Comparison of ENCODE assay signal across 22 cellular contexts in genomic region chr2:164766931-164767330, GRCh38.
A peak's percentile ranks its signal among the peaks of the same experiment; 100 is the strongest.
DNase-seq lines count a peak whose midpoint lies in the region; ATAC-seq, FAIRE-seq and TF ChIP-seq lines count a peak whose summit lies in the region.
"Had no signal": no experiment of that assay in that cellular context is flagged by ENCODE, and none has a peak within 500 bp of the region (broad histone marks: within the 10 kb centered on the region; RNA-seq: fewer than 3 reads in every experiment).

No MANE protein-coding gene starts in this region.

- FAIRE-seq in small intestine (lab: Jason Lieb, UNC), result peak; percentile 47
- FAIRE-seq: A549, G401.6, GM12892 had no signal

- DNase-seq in amniotic epithelial cell (ENCODE audit: low read depth) (peak; percentile 41), left lobe of liver (ENCODE audit: low spot score) (no peak), right lobe of liver (no peak), small intestine (no peak), NCI-H2107 (lab: John Stamatoyannopoulos, UW) (no peak), DMS79 (lab: John Stamatoyannopoulos, UW) (no peak)
- DNase-seq: 8988T; ACHN; BE2C; Calu3; CD4-positive, alpha-beta memory T cell; COR-L47; DMS53; DND-41; H9 had no signal

- H3K9me3 ChIP-seq in right lobe of liver (no peaks in the 10 kb centered on the region), small intestine (ENCODE audit: control insufficient read depth, low read depth) (no peaks in the 10 kb centered on the region)
- H3K9me3 ChIP-seq: A549; BE2C; BLaER1 treated with 17β-estradiol and CSF1 and Interleukin-3, amounts not matched to agents 10 nM and 100 nM had no signal

- intact Hi-C loops in right lobe of liver (cut with DNase I), result no loop called here

- H3K4me3 ChIP-seq in right lobe of liver, result no peak overlapping the region
- no peak overlapping the region for H3K4me3 ChIP-seq in small intestine (ENCODE audit: low read depth in 1 of 2, low read length in 2 of 2)
- H3K4me3 ChIP-seq: A549; BLaER1 treated with 17β-estradiol and CSF1 and Interleukin-3, amounts not matched to agents 10 nM and 100 nM; GM23338 had no signal

- H3K27ac ChIP-seq in right lobe of liver (peak overlapping the region in 1 of 3 donors; percentile 38), small intestine (ENCODE audit: low read depth in 1 of 2, low read length in 1 of 2) (no peak overlapping the region)
- H3K27ac ChIP-seq: A549; BLaER1 treated with 17β-estradiol and CSF1 and Interleukin-3, amounts not matched to agents 10 nM and 100 nM had no signal

- 56% methylated on average over 3 of the region's 3 CpGs for WGBS in right lobe of liver (ENCODE audit: insufficient coverage, low coverage, low lambda C conversion rate, missing lambda C conversion rate)
- 91 to 95% (median 92%) methylated on average over 3 of the region's 3 CpGs for WGBS in small intestine, 3 donors

- no peaks in the 10 kb centered on the region for H3K27me3 ChIP-seq in right lobe of liver
- H3K27me3 ChIP-seq in small intestine (ENCODE audit: control insufficient read depth in 2 of 2, insufficient read depth in 2 of 2, low read length in 2 of 2), result no peaks in the 10 kb centered on the region
- H3K27me3 ChIP-seq: BE2C; BLaER1 treated with 17β-estradiol and CSF1 and Interleukin-3, amounts not matched to agents 10 nM and 100 nM had no signal

- ATAC-seq in left lobe of liver, result peak; percentile 22
- ATAC-seq in right lobe of liver, result peak in 3 of 4 donors; percentile 32 to 54 (median 36)
- ATAC-seq in GM21529 (IDR thresholded peaks at IDR 0.05; ENCODE audit: unreplicated experiment), result no peak
- ATAC-seq: A549, GM23338, HCT116 had no signal

- H3K36me3 ChIP-seq in right lobe of liver (no peaks in the 10 kb centered on the region), small intestine (ENCODE audit: control insufficient read depth in 2 of 2, insufficient read depth in 2 of 2, low read length in 2 of 2) (no peaks in the 10 kb centered on the region)
- H3K36me3 ChIP-seq: BE2C; BLaER1 treated with 17β-estradiol and CSF1 and Interleukin-3, amounts not matched to agents 10 nM and 100 nM had no signal

- no peak for TF ChIP-seq CTCF in right lobe of liver (IDR thresholded peaks at IDR 0.05)

- TF ChIP-seq POLR2A in right lobe of liver (IDR thresholded peaks at IDR 0.05), result no peak

- peaks cover 0 to 30% (median 4%) of the 10 kb centered on the region in 4 donors for H3K4me1 ChIP-seq in right lobe of liver
- H3K4me1 ChIP-seq in small intestine (ENCODE audit: control insufficient read depth in 2 of 2, insufficient read depth in 1 of 2, low read depth in 1 of 2, low read length in 1 of 2), result no peaks in the 10 kb centered on the region
- H3K4me1 ChIP-seq: BE2C had no signal
